19 cellular contexts compared by ENCODE assay signal in the genomic region with DNA sequence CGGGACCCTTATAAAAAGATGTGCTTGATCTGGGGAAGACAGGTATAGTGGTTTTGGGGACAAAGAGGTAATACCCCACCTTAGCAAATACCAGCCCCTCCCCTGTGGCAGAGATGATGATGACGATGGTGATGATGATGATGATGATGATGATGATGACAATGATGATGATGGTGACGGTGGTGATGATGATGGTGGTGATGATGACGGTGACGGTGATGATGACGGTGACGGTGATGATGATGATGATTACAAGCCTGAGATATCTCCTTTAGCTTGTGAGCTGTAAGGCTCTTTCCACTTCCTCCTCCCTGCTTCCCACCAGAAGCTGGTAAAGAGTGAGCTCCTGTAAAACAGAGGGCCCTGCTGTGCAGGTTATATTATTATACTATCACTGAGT.
DNase-seq lines count a peak whose midpoint lies in the region; TF ChIP-seq lines count a peak whose summit lies in the region.
"Had no signal": no experiment of that assay in that cellular context is flagged by ENCODE, and none has a peak within 500 bp of the region (broad histone marks: within the 10 kb centered on the region; RNA-seq: fewer than 3 reads in every experiment).

No MANE protein-coding gene starts in this region.

- H4K8ac ChIP-seq in trophoblast cell (ENCODE audit: low read depth, low read length): no peak overlapping the region

- no peaks in the 10 kb centered on the region for H3K36me3 Mint-ChIP-seq in endodermal cell (ENCODE audit: low read depth)
- no peaks in the 10 kb centered on the region for H3K36me3 Mint-ChIP-seq in neural crest cell (ENCODE audit: low read depth)
- H3K36me3 Mint-ChIP-seq: CD8-positive, alpha-beta T cell had no signal

- no peak overlapping the region for H3K4me2 ChIP-seq in trophoblast cell (ENCODE audit: low read length)
- H3K4me2 ChIP-seq: A549; BLaER1 treated with 17β-estradiol and CSF1 and Interleukin-3, amounts not matched to agents 10 nM and 100 nM had no signal

- no peak overlapping the region for H2AFZ ChIP-seq in trophoblast cell (ENCODE audit: insufficient read depth, low read length, poor library complexity)

- H3K4me3 Mint-ChIP-seq in endodermal cell: no peak overlapping the region
- no peak overlapping the region for H3K4me3 Mint-ChIP-seq in neural crest cell
- H3K4me3 Mint-ChIP-seq: B cell; CD4-positive, alpha-beta T cell; CD8-positive, alpha-beta T cell had no signal

- no peaks in the 10 kb centered on the region for H3K79me2 ChIP-seq in trophoblast cell (ENCODE audit: control insufficient read depth, insufficient read depth, low read length, poor library complexity)

- H3K4me3 ChIP-seq in left ventricle myocardium inferior (no peak overlapping the region), HEK293 (ENCODE audit: low read depth, low read length) (no peak overlapping the region), endodermal cell (ENCODE audit: low read length) (no peak overlapping the region), trophoblast cell (ENCODE audit: low read depth, low read length) (no peak overlapping the region)
- H3K4me3 ChIP-seq: A549; BLaER1 treated with 17β-estradiol and CSF1 and Interleukin-3, amounts not matched to agents 10 nM and 100 nM had no signal

- intact Hi-C loops in cardiac septum (cut with DNase I) (no loop called here), left ventricle myocardium inferior (cut with micrococcal nuclease) (no loop called here), posterior vena cava (cut with DNase I) (no loop called here)

- no peak overlapping the region for H3K27ac ChIP-seq in left ventricle myocardium inferior (replicated peaks)
- no peak overlapping the region for H3K27ac ChIP-seq in HEK293 (ENCODE audit: extremely low read depth, low read depth, low read length)
- no peak overlapping the region for H3K27ac ChIP-seq in endodermal cell (ENCODE audit: low read depth, low read length)
- no peak overlapping the region for H3K27ac ChIP-seq in trophoblast cell (ENCODE audit: low read depth, low read length)
- H3K27ac ChIP-seq: 22Rv1; A549; BLaER1 treated with 17β-estradiol and CSF1 and Interleukin-3, amounts not matched to agents 10 nM and 100 nM; C4-2B had no signal

- DNase-seq in cardiac septum (ENCODE audit: low spot score) (peak; percentile 6), left ventricle myocardium inferior (no peak), endodermal cell (peak; percentile 3), neural crest cell (ENCODE audit: low read depth, low spot score) (no peak), posterior vena cava (ENCODE audit: low spot score) (no peak), trophoblast cell (no peak)
- DNase-seq: AML-193; Caco-2; Calu3; CD4-positive, alpha-beta T cell; CD8-positive, alpha-beta T cell; DMS79 treated with DMSO at 0.1 percent for 48 hours; GF-D8 had no signal

- whole genome bisulfite sequencing in endodermal cell (ENCODE audit: insufficient coverage in 1 of 2, insufficient read length in 1 of 2), 2 experiments: 97 to 100% methylated on average over 1 to 6 of the region's 7 CpGs
- WGBS in trophoblast cell (ENCODE audit: extremely low coverage, insufficient coverage, insufficient read length): no CpG with 5 or more reads among the region's 7 CpGs

- no peak overlapping the region for H3K4ac ChIP-seq in trophoblast cell (ENCODE audit: low read depth, low read length)

- H3K27me3 Mint-ChIP-seq in endodermal cell (ENCODE audit: insufficient read depth): peaks cover 6% of the 10 kb centered on the region
- peaks cover 18% of the 10 kb centered on the region for H3K27me3 Mint-ChIP-seq in neural crest cell (ENCODE audit: low read depth)

- H3K79me1 ChIP-seq in trophoblast cell (ENCODE audit: low read length): no peaks in the 10 kb centered on the region

- H2BK12ac ChIP-seq in trophoblast cell (ENCODE audit: low read length): no peak overlapping the region

- H3K9me3 Mint-ChIP-seq in endodermal cell (no peaks in the 10 kb centered on the region), neural crest cell (no peaks in the 10 kb centered on the region)
- H3K9me3 Mint-ChIP-seq: CD4-positive, alpha-beta T cell; CD8-positive, alpha-beta T cell had no signal

- no peak overlapping the region for H4K12ac ChIP-seq in trophoblast cell (ENCODE audit: low read depth, low read length)

- H2AK5ac ChIP-seq in trophoblast cell (ENCODE audit: low read length): no peak overlapping the region

- no peak overlapping the region for H3K9ac ChIP-seq in endodermal cell (ENCODE audit: extremely low read depth, low read length, poor library complexity, severe bottlenecking)
- H3K9ac ChIP-seq in trophoblast cell (ENCODE audit: low read length): no peak overlapping the region
- H3K9ac ChIP-seq: BLaER1 treated with 17β-estradiol and CSF1 and Interleukin-3, amounts not matched to agents 10 nM and 100 nM had no signal

- H3K27ac Mint-ChIP-seq in endodermal cell (no peak overlapping the region), neural crest cell (ENCODE audit: unreplicated experiment) (peak overlapping the region; percentile 53)
- H3K27ac Mint-ChIP-seq: B cell; CD4-positive, alpha-beta T cell; CD8-positive, alpha-beta T cell had no signal

- H3K23ac ChIP-seq in trophoblast cell (ENCODE audit: low read length): no peak overlapping the region

- TF ChIP-seq CTCF in left ventricle myocardium inferior (IDR thresholded peaks at IDR 0.05; ENCODE audit: borderline replicate concordance): no peak
- TF ChIP-seq CTCF in HEK293 (tag by site-specific recombination; IDR thresholded peaks at IDR 0.05): no peak
- TF ChIP-seq CTCF in endodermal cell (conservative IDR thresholded peaks at IDR 0.05): no peak
- no peak for TF ChIP-seq CTCF in neural crest cell (conservative IDR thresholded peaks at IDR 0.05)

- H3K4me1 ChIP-seq in left ventricle myocardium inferior (no peaks in the 10 kb centered on the region), HEK293 (ENCODE audit: control insufficient read depth, insufficient read depth, low read length) (no peaks in the 10 kb centered on the region), endodermal cell (ENCODE audit: control insufficient read depth, insufficient read depth, low read length) (no peaks in the 10 kb centered on the region), trophoblast cell (ENCODE audit: control insufficient read depth in 1 of 2, insufficient read depth in 2 of 2, low read length in 2 of 2) (no peaks in the 10 kb centered on the region)
- H3K4me1 ChIP-seq: A549; BLaER1 treated with 17β-estradiol and CSF1 and Interleukin-3, amounts not matched to agents 10 nM and 100 nM; Caco-2 had no signal

- H3K9me3 ChIP-seq in left ventricle myocardium inferior (replicated peaks): no peaks in the 10 kb centered on the region
- no peaks in the 10 kb centered on the region for H3K9me3 ChIP-seq in HEK293 (ENCODE audit: control insufficient read depth, insufficient read depth, low read depth, low read length)
- H3K9me3 ChIP-seq in endodermal cell (ENCODE audit: control insufficient read depth, low read length): no peaks in the 10 kb centered on the region
- no peaks in the 10 kb centered on the region for H3K9me3 ChIP-seq in trophoblast cell (ENCODE audit: insufficient read depth, low read depth, low read length)
- H3K9me3 ChIP-seq: A549; BLaER1 treated with 17β-estradiol and CSF1 and Interleukin-3, amounts not matched to agents 10 nM and 100 nM; Caco-2 had no signal

- H3K18ac ChIP-seq in trophoblast cell (ENCODE audit: low read length): no peak overlapping the region

- no peak overlapping the region for H2BK5ac ChIP-seq in trophoblast cell (ENCODE audit: low read depth, low read length, poor library complexity)

- H2BK120ac ChIP-seq in trophoblast cell (ENCODE audit: insufficient read depth, low read length, poor library complexity): no peak overlapping the region

- CTCF ChIA-PET in HEK293 (lab: Yijun Ruan, JAX): interaction anchor here (0.8 to 0.9 kb wide), 2 partner anchors 24 to 27 kb away, joined by 3 read pairs; no protein-coding TSS in a partner anchor

- H3K27me3 ChIP-seq in left ventricle myocardium inferior (ENCODE audit: low read depth) (peaks cover 68% of the 10 kb centered on the region), endodermal cell (ENCODE audit: control insufficient read depth, insufficient read depth, low read length, poor library complexity, severe bottlenecking) (peaks cover 6% of the 10 kb centered on the region), trophoblast cell (ENCODE audit: insufficient read depth, low read length) (no peaks in the 10 kb centered on the region)
- H3K27me3 ChIP-seq: BLaER1 treated with 17β-estradiol and CSF1 and Interleukin-3, amounts not matched to agents 10 nM and 100 nM had no signal

- H4K91ac ChIP-seq in trophoblast cell (ENCODE audit: low read depth, low read length): no peak overlapping the region

- POLR2A ChIA-PET in HEK293 (lab: Yijun Ruan, JAX): no interaction called here

- H3K4me1 Mint-ChIP-seq in endodermal cell (peaks cover 5% of the 10 kb centered on the region), neural crest cell (no peaks in the 10 kb centered on the region)
- H3K4me1 Mint-ChIP-seq: B cell had no signal

- no peak overlapping the region for H3K14ac ChIP-seq in trophoblast cell (ENCODE audit: low read length)

- H3K36me3 ChIP-seq in left ventricle myocardium inferior: no peaks in the 10 kb centered on the region
- H3K36me3 ChIP-seq in HEK293 (ENCODE audit: control insufficient read depth in 2 of 2, insufficient read depth in 1 of 2, low read length in 2 of 2): no peaks in the 10 kb centered on the region
- no peaks in the 10 kb centered on the region for H3K36me3 ChIP-seq in endodermal cell (ENCODE audit: control insufficient read depth, insufficient read depth, low read length)
- H3K36me3 ChIP-seq in trophoblast cell (ENCODE audit: control insufficient read depth in 1 of 2, insufficient read depth in 2 of 2, low read length in 2 of 2): no peaks in the 10 kb centered on the region
- H3K36me3 ChIP-seq: BLaER1 treated with 17β-estradiol and CSF1 and Interleukin-3, amounts not matched to agents 10 nM and 100 nM had no signal

TF ChIP-seq in HEK293, 187 proteins besides CTCF, POLR2A, EP300 and RAD21:
- TF ChIP-seq SP3 (tag by site-specific recombination; IDR thresholded peaks at IDR 0.05): no peak
- TF ChIP-seq, protein P1, sequence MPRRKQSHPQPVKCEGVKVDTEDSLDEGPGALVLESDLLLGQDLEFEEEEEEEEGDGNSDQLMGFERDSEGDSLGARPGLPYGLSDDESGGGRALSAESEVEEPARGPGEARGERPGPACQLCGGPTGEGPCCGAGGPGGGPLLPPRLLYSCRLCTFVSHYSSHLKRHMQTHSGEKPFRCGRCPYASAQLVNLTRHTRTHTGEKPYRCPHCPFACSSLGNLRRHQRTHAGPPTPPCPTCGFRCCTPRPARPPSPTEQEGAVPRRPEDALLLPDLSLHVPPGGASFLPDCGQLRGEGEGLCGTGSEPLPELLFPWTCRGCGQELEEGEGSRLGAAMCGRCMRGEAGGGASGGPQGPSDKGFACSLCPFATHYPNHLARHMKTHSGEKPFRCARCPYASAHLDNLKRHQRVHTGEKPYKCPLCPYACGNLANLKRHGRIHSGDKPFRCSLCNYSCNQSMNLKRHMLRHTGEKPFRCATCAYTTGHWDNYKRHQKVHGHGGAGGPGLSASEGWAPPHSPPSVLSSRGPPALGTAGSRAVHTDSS (tag by site-specific recombination; IDR thresholded peaks at IDR 0.05): peak; percentile 99

Comparison
In these comparisons a context has a peak if more than half of its experiments do, and no peak if none do; other contexts are left out.
1. DNase-seq: peak in cardiac septum (single experiment) and endodermal cell (single experiment); none in left ventricle myocardium inferior (single experiment), neural crest cell (single experiment), posterior vena cava (single experiment) and trophoblast cell (0 of 2).